ENCODE assay signal across 15 cellular contexts in genomic region chr5:68505917-68506860, GRCh38.
A peak's percentile ranks its signal among the peaks of the same experiment; 100 is the strongest.
DNase-seq lines count a peak whose midpoint lies in the region; ATAC-seq and TF ChIP-seq lines count a peak whose summit lies in the region.
"Had no signal": no experiment of that assay in that cellular context is flagged by ENCODE, and none has a peak within 500 bp of the region (broad histone marks: within the 10 kb centered on the region; RNA-seq: fewer than 3 reads in every experiment).

No MANE protein-coding gene starts in this region.

- no peak overlapping the region for H3K27ac ChIP-seq in left ventricle myocardium inferior (replicated peaks)
- H3K27ac ChIP-seq: esophagus muscularis mucosa, ovary, SJSA1 had no signal

- no peaks in the 10 kb centered on the region for H3K9me3 ChIP-seq in left ventricle myocardium inferior (replicated peaks)
- H3K9me3 ChIP-seq: esophagus muscularis mucosa, ovary, SJSA1 had no signal

- DNase-seq in HPDE6-E6E7 (ENCODE audit: extremely low spot score): peak; percentile 14
- DNase-seq in astrocyte of the spinal cord (ENCODE audit: low read depth, low spot score): peak; percentile 82
- DNase-seq in iris pigment epithelial cell (ENCODE audit: low read depth): peak; percentile 59
- peak; percentile 44 for DNase-seq in stromal cell of bone marrow (ENCODE audit: low read depth)
- no peak for DNase-seq in left ventricle myocardium inferior
- DNase-seq in DMS 273 (lab: John Stamatoyannopoulos, UW; ENCODE audit: unreplicated experiment): no peak
- DNase-seq: activated B cell treated with CpG ODN at 0.5 μM for 24 hours; activated T-cell treated with anti-CD3 and anti-CD28 coated beads, Interleukin-2, amount 50 U/mL, for 72 hours; CD8-positive, alpha-beta memory T cell; H7 had no signal

- H3K36me3 ChIP-seq in left ventricle myocardium inferior: no peaks in the 10 kb centered on the region
- H3K36me3 ChIP-seq: esophagus muscularis mucosa, ovary, SJSA1 had no signal

- ATAC-seq in HG02588 (IDR thresholded peaks at IDR 0.05; ENCODE audit: unreplicated experiment): no peak
- ATAC-seq: activated T-cell treated with anti-CD3 and anti-CD28 coated beads, Interleukin-2, amount 50 U/mL, for 72 hours; stimulated activated effector memory CD8-positive, alpha-beta T cell treated with anti-CD3 and anti-CD28 coated beads, Interleukin-12 subunit alpha, Interleukin-12 subunit beta, amount 100 ng/mL, for 72 hours had no signal

- intact Hi-C loops in left ventricle myocardium inferior (cut with micrococcal nuclease): no loop called here

- H3K4me1 ChIP-seq in left ventricle myocardium inferior: no peaks in the 10 kb centered on the region
- H3K4me1 ChIP-seq: esophagus muscularis mucosa, SJSA1 had no signal

- in situ Hi-C loops in astrocyte of the spinal cord (cut with HindIII; ENCODE audit: low sequenced_read_pairs): no loop called here

- H3K4me3 ChIP-seq in astrocyte of the spinal cord (ENCODE audit: low read depth, low read length): no peak overlapping the region
- H3K4me3 ChIP-seq in left ventricle myocardium inferior: no peak overlapping the region
- H3K4me3 ChIP-seq: esophagus muscularis mucosa, ovary, SJSA1 had no signal

- TF ChIP-seq CTCF in astrocyte of the spinal cord (IDR thresholded peaks at IDR 0.05; ENCODE audit: low read depth, low read length): no peak
- TF ChIP-seq CTCF in left ventricle myocardium inferior (IDR thresholded peaks at IDR 0.05; ENCODE audit: borderline replicate concordance): no peak

- no peaks in the 10 kb centered on the region for H3K27me3 ChIP-seq in left ventricle myocardium inferior (ENCODE audit: low read depth)
- H3K27me3 ChIP-seq: esophagus muscularis mucosa, ovary, SJSA1 had no signal

Comparison
In these comparisons a context has a peak if more than half of its experiments do, and no peak if none do; other contexts are left out.
1. DNase-seq: peak in HPDE6-E6E7 (single experiment), astrocyte of the spinal cord (single experiment), iris pigment epithelial cell (single experiment) and stromal cell of bone marrow (single experiment); none in left ventricle myocardium inferior (single experiment) and DMS 273 (single experiment).